In genomic region chr12:84950971-84951546, GRCh38 we compare ENCODE assay signal across 1 cellular context.
TF ChIP-seq lines count a peak whose summit lies in the region.

No MANE protein-coding gene starts in this region.

TF ChIP-seq in SK-N-SH treated with all-trans-retinoic acid at 6 μM for 48 hours, 23 proteins besides CTCF, POLR2A, EP300 and RAD21 (continued from another document):
- TF ChIP-seq ZNF70 (CRISPR knock-in tag; IDR thresholded peaks at IDR 0.05) = no peak
